8 cellular contexts compared by ENCODE assay signal in genomic region chr5:66864240-66864884, GRCh38.
DNase-seq lines count a peak whose midpoint lies in the region; ATAC-seq lines count a peak whose summit lies in the region.

No MANE protein-coding gene starts in this region.

- peak overlapping the region; percentile 5; the same call in 1 of the 2 replicates for H3K4me3 ChIP-seq in HUES64 (ENCODE audit: low read length)

- H3K9me3 Mint-ChIP-seq in activated naive CD4-positive, alpha-beta T cell treated with anti-CD3 and anti-CD28 coated beads, Interleukin-2, amount 50 U/mL, for 24 hours, result no peaks in the 10 kb centered on the region

- no peak for ATAC-seq in HG03571 (IDR thresholded peaks at IDR 0.05; ENCODE audit: unreplicated experiment)
- ATAC-seq in HG02840 (IDR thresholded peaks at IDR 0.05; ENCODE audit: low FRiP score, unreplicated experiment), result no peak
- no peak for ATAC-seq in HG03039 (IDR thresholded peaks at IDR 0.05; ENCODE audit: unreplicated experiment)

- WGBS in HUES64, result 49% methylated on average over 10 of the region's 10 CpGs

- H3K4me1 Mint-ChIP-seq in activated naive CD4-positive, alpha-beta T cell treated with anti-CD3 and anti-CD28 coated beads, Interleukin-2, amount 50 U/mL, for 24 hours, result no peaks in the 10 kb centered on the region

- H3K27ac Mint-ChIP-seq in activated naive CD4-positive, alpha-beta T cell treated with anti-CD3 and anti-CD28 coated beads, Interleukin-2, amount 50 U/mL, for 24 hours, result peak overlapping the region; percentile 35

- H3K36me3 Mint-ChIP-seq in activated naive CD4-positive, alpha-beta T cell treated with anti-CD3 and anti-CD28 coated beads, Interleukin-2, amount 50 U/mL, for 24 hours, result no peaks in the 10 kb centered on the region

- no peaks in the 10 kb centered on the region for H3K27me3 ChIP-seq in HUES64 (ENCODE audit: insufficient read depth, low read length)

- H3K4me1 ChIP-seq in ES-I3 (ENCODE audit: insufficient read depth, low read length), result peaks cover 36% of the 10 kb centered on the region; the same call in 1 of the 2 replicates
- peaks cover 41% of the 10 kb centered on the region for H3K4me1 ChIP-seq in HUES64 (ENCODE audit: insufficient read depth, low read length)

- H3K9ac ChIP-seq in ES-I3 (ENCODE audit: low read depth, low read length) (peak overlapping the region; percentile 21; the same call in 1 of the 2 replicates), HUES64 (ENCODE audit: low read depth, low read length) (no peak overlapping the region)

- H3K9me3 ChIP-seq in ES-I3 (ENCODE audit: control insufficient read depth, insufficient read depth, low read length) (no peaks in the 10 kb centered on the region), HUES64 (ENCODE audit: insufficient read depth, low read depth, low read length) (no peaks in the 10 kb centered on the region)

- H3K4me3 Mint-ChIP-seq in activated naive CD4-positive, alpha-beta T cell treated with anti-CD3 and anti-CD28 coated beads, Interleukin-2, amount 50 U/mL, for 24 hours, result no peak overlapping the region

- H3K36me3 ChIP-seq in ES-I3 (ENCODE audit: insufficient read depth, low read length) (no peaks in the 10 kb centered on the region), HUES64 (ENCODE audit: insufficient read depth, low read length) (no peaks in the 10 kb centered on the region)

- peaks cover 18% of the 10 kb centered on the region for H3K27me3 Mint-ChIP-seq in activated naive CD4-positive, alpha-beta T cell treated with anti-CD3 and anti-CD28 coated beads, Interleukin-2, amount 50 U/mL, for 24 hours

- DNase-seq in left kidney (ENCODE audit: low read depth, low spot score), result peak; percentile 27
- no peak for DNase-seq in NCI-H1436 treated with DMSO at 0.1 percent for 48 hours (lab: John Stamatoyannopoulos, UW)

- peak overlapping the region; percentile 5; the same call in 1 of the 2 replicates for H3K27ac ChIP-seq in HUES64 (ENCODE audit: low read depth, low read length)
